Comparison of ENCODE assay signal across 1 cellular context in genomic region chr3:13645791-13646637, GRCh38.
TF ChIP-seq lines count a peak whose summit lies in the region.

No MANE protein-coding gene starts in this region.

TF ChIP-seq in K562, 482 proteins besides CTCF, POLR2A, EP300 and RAD21 (continued from another document):
- no peak for TF ChIP-seq IRF9 (tag; IDR thresholded peaks at IDR 0.05)
